Comparison of ENCODE assay signal across 1 cellular context in the genomic region with DNA sequence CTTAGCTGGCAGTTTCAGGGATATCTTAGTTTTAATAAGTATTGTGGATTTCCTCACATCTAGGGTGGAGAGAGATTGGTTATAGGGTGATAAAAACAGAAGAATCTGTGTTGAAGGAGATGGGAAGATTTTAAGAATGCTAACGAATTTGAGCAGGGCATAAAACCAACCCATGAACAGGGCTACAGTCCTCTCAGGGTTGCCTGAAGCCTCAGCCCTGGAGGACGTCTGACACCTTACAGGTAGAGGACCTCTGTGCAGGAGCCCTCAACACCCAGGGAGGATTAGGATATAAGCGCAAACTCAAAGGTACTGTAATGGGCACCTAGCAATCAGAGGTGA.
TF ChIP-seq lines count a peak whose summit lies in the region.

No MANE protein-coding gene starts in this region.

TF ChIP-seq in K562, 482 proteins besides CTCF, POLR2A, EP300 and RAD21 (continued from another document):
- TF ChIP-seq, protein P1, sequence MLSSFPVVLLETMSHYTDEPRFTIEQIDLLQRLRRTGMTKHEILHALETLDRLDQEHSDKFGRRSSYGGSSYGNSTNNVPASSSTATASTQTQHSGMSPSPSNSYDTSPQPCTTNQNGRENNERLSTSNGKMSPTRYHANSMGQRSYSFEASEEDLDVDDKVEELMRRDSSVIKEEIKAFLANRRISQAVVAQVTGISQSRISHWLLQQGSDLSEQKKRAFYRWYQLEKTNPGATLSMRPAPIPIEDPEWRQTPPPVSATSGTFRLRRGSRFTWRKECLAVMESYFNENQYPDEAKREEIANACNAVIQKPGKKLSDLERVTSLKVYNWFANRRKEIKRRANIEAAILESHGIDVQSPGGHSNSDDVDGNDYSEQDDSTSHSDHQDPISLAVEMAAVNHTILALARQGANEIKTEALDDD (IDR thresholded peaks at IDR 0.05) = no peak
- TF ChIP-seq HDAC3 (IDR thresholded peaks at IDR 0.05; ENCODE audit: borderline replicate concordance, partially characterized antibody) (no peak), CBFB (CRISPR knock-in tag; IDR thresholded peaks at IDR 0.05) (no peak), HNRNPL (IDR thresholded peaks at IDR 0.05; ENCODE audit: low read depth, low read length) (no peak), ZSCAN32 (CRISPR knock-in tag; IDR thresholded peaks at IDR 0.05) (no peak), GATAD2A (IDR thresholded peaks at IDR 0.05) (no peak), DNMT1 (IDR thresholded peaks at IDR 0.05) (no peak), RCOR1 (IDR thresholded peaks at IDR 0.05; ENCODE audit: borderline replicate concordance in 1 of 2, low read depth in 2 of 2, low read length in 2 of 2) (no peak), ZC3H4 (CRISPR knock-in tag; IDR thresholded peaks at IDR 0.05; ENCODE audit: borderline replicate concordance) (no peak), RREB1 (CRISPR knock-in tag; IDR thresholded peaks at IDR 0.05) (no peak), MTA1 (IDR thresholded peaks at IDR 0.05; ENCODE audit: borderline replicate concordance) (no peak), ZNF431 (CRISPR knock-in tag; IDR thresholded peaks at IDR 0.05) (no peak), MAZ (CRISPR knock-in tag; conservative IDR thresholded peaks at IDR 0.05 in 1 of 2, IDR thresholded peaks at IDR 0.05 in 1 of 2) (no peak)
- TF ChIP-seq, protein P2, sequence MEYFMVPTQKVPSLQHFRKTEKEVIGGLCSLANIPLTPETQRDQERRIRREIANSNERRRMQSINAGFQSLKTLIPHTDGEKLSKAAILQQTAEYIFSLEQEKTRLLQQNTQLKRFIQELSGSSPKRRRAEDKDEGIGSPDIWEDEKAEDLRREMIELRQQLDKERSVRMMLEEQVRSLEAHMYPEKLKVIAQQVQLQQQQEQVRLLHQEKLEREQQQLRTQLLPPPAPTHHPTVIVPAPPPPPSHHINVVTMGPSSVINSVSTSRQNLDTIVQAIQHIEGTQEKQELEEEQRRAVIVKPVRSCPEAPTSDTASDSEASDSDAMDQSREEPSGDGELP (CRISPR knock-in tag; IDR thresholded peaks at IDR 0.05; ENCODE audit: borderline replicate concordance) = no peak
- TF ChIP-seq, protein P3, sequence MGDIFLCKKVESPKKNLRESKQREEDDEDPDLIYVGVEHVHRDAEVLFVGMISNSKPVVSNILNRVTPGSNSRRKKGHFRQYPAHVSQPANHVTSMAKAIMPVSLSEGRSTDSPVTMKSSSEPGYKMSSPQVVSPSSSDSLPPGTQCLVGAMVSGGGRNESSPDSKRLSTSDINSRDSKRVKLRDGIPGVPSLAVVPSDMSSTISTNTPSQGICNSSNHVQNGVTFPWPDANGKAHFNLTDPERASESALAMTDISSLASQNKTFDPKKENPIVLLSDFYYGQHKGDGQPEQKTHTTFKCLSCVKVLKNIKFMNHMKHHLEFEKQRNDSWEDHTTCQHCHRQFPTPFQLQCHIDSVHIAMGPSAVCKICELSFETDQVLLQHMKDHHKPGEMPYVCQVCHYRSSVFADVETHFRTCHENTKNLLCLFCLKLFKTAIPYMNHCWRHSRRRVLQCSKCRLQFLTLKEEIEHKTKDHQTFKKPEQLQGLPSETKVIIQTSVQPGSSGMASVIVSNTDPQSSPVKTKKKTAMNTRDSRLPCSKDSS (IDR thresholded peaks at IDR 0.05; ENCODE audit: low read depth, partially characterized antibody) = no peak
